Comparison of ENCODE assay signal across 20 cellular contexts in the genomic region with DNA sequence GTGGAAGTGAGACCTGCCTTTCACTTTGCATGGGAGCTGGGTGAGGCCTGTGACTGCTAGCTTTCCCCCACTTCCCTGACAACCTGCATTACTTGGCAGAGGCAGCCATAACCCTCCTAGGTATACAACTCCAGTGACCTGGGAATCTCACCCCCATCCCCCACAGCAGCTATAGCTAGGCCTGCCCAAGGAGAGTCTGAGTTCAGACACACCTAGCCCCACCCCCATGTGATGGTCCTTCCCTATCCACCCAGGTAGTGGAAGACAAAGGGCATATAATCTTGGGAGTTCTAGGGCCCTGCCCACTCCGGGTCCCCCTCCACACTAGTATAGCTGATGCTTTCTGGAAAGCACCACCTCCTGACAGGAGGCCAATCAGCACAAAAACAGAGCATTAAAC.
"Had no signal": no experiment of that assay in that cellular context is flagged by ENCODE, and none has a peak within 500 bp of the region (broad histone marks: within the 10 kb centered on the region; RNA-seq: fewer than 3 reads in every experiment).

No MANE protein-coding gene starts in this region.

- H3K9me3 Mint-ChIP-seq: activated CD4-positive, alpha-beta memory T cell treated with anti-CD3 and anti-CD28 coated beads for 36 hours; brain; memory B cell; neural crest cell had no signal

- H3K36me3 Mint-ChIP-seq: activated CD4-positive, alpha-beta memory T cell treated with anti-CD3 and anti-CD28 coated beads for 36 hours; brain; memory B cell had no signal

- H3K27me3 Mint-ChIP-seq: brain, memory B cell had no signal

- H3K9me3 ChIP-seq: pancreas, SK-N-SH, tibial artery, uterus had no signal

- H3K4me1 ChIP-seq: foreskin keratinocyte, pancreas, tibial artery, uterus had no signal

- DNase-seq: activated CD4-positive, alpha-beta memory T cell treated with anti-CD3 and anti-CD28 coated beads for 36 hours; activated CD4-positive, alpha-beta T cell treated with anti-CD3 and anti-CD28 coated beads for 1 hour; activated naive CD4-positive, alpha-beta T cell; amygdala; central memory CD4-positive, alpha-beta T cell; cortex of kidney; effector CD8-positive, alpha-beta T cell; foreskin keratinocyte; glutamatergic neuron; hypothalamus; left ventricle myocardium superior; pancreas; SK-N-SH; T-helper 1 cell; tibial artery; uterus had no signal

- ATAC-seq: foreskin keratinocyte, left ventricle myocardium superior, pancreas, sciatic nerve had no signal

- H3K4me3 ChIP-seq: pancreas, tibial artery, uterus had no signal

- H3K36me3 ChIP-seq: pancreas, tibial artery, uterus had no signal

- H3K27ac Mint-ChIP-seq: activated CD4-positive, alpha-beta memory T cell treated with anti-CD3 and anti-CD28 coated beads for 36 hours; brain; memory B cell had no signal

- H3K4me3 Mint-ChIP-seq: brain, neural crest cell had no signal
